30 cellular contexts compared by ENCODE assay signal in genomic region chr15:86403221-86403620, GRCh38.
DNase-seq lines count a peak whose midpoint lies in the region; TF ChIP-seq lines count a peak whose summit lies in the region.
"Had no signal": no experiment of that assay in that cellular context is flagged by ENCODE, and none has a peak within 500 bp of the region (broad histone marks: within the 10 kb centered on the region; RNA-seq: fewer than 3 reads in every experiment).

No MANE protein-coding gene starts in this region.

- H3K9me3 Mint-ChIP-seq in endodermal cell, result no peaks in the 10 kb centered on the region
- H3K9me3 Mint-ChIP-seq: CD4-positive, alpha-beta T cell; CD8-positive, alpha-beta memory T cell; CD8-positive, alpha-beta T cell had no signal

- no peaks in the 10 kb centered on the region for H3K9me3 ChIP-seq in endodermal cell (ENCODE audit: control insufficient read depth, low read length)
- H3K9me3 ChIP-seq: A549; BE2C; BLaER1; BLaER1 treated with 17β-estradiol and CSF1 and Interleukin-3, amounts not matched to agents 10 nM and 100 nM; Caco-2 had no signal

- H3K27me3 Mint-ChIP-seq in endodermal cell (ENCODE audit: insufficient read depth), result no peaks in the 10 kb centered on the region
- H3K27me3 Mint-ChIP-seq: B cell; CD4-positive, CD25-positive, alpha-beta regulatory T cell had no signal

- no peak overlapping the region for H3K4me3 ChIP-seq in LNCaP clone FGC (ENCODE audit: low read depth, low read length)
- no peak overlapping the region for H3K4me3 ChIP-seq in endodermal cell (ENCODE audit: low read length)
- H3K4me3 ChIP-seq: A549; BLaER1; BLaER1 treated with 17β-estradiol and CSF1 and Interleukin-3, amounts not matched to agents 10 nM and 100 nM had no signal

- no peak for TF ChIP-seq CTCF in LNCaP clone FGC (IDR thresholded peaks at IDR 0.05; ENCODE audit: control insufficient read depth, extremely low read depth, insufficient read depth)
- TF ChIP-seq CTCF in VCaP (conservative IDR thresholded peaks at IDR 0.05), result no peak
- TF ChIP-seq CTCF in endodermal cell (conservative IDR thresholded peaks at IDR 0.05), result no peak

- DNase-seq in LNCaP clone FGC (ENCODE audit: low read depth), result peak; percentile 94
- DNase-seq in hypothalamus (lab: John Stamatoyannopoulos, UW), result no peak
- no peak for DNase-seq in endodermal cell
- DNase-seq: 8988T; ACHN; AML-193; BE2C; C1 segment of cervical spinal cord; Caco-2; Calu3; CD4-positive, alpha-beta memory T cell; CD4-positive, alpha-beta T cell; CD4-positive, CD25-positive, alpha-beta regulatory T cell; CD8-positive, alpha-beta memory T cell; CD8-positive, alpha-beta T cell; COR-L47; DMS 273 treated with DMSO at 0.1 percent for 48 hours; DMS153; DMS53; DMS79; DMS79 treated with DMSO at 0.1 percent for 48 hours; DND-41; EL had no signal

- H3K4me1 ChIP-seq in endodermal cell (ENCODE audit: control insufficient read depth, insufficient read depth, low read length), result no peaks in the 10 kb centered on the region
- H3K4me1 ChIP-seq: A549; BE2C; BLaER1; BLaER1 treated with 17β-estradiol and CSF1 and Interleukin-3, amounts not matched to agents 10 nM and 100 nM; Caco-2 had no signal

- no peaks in the 10 kb centered on the region for H3K36me3 ChIP-seq in endodermal cell (ENCODE audit: control insufficient read depth, insufficient read depth, low read length)
- H3K36me3 ChIP-seq: BE2C; BLaER1; BLaER1 treated with 17β-estradiol and CSF1 and Interleukin-3, amounts not matched to agents 10 nM and 100 nM had no signal

- no peak overlapping the region for H3K27ac Mint-ChIP-seq in endodermal cell
- H3K27ac Mint-ChIP-seq: B cell; CD14-positive monocyte; CD4-positive, alpha-beta memory T cell; CD4-positive, alpha-beta T cell; CD4-positive, CD25-positive, alpha-beta regulatory T cell; CD8-positive, alpha-beta T cell had no signal

- peaks cover 3% of the 10 kb centered on the region for H3K4me1 Mint-ChIP-seq in endodermal cell
- H3K4me1 Mint-ChIP-seq: B cell; CD14-positive monocyte; CD4-positive, alpha-beta memory T cell; CD4-positive, CD25-positive, alpha-beta regulatory T cell; CD8-positive, alpha-beta memory T cell had no signal

- H3K36me3 Mint-ChIP-seq in endodermal cell (ENCODE audit: low read depth), result no peaks in the 10 kb centered on the region
- H3K36me3 Mint-ChIP-seq: CD14-positive monocyte; CD4-positive, alpha-beta memory T cell; CD4-positive, CD25-positive, alpha-beta regulatory T cell; CD8-positive, alpha-beta memory T cell; CD8-positive, alpha-beta T cell had no signal

- H3K4me3 Mint-ChIP-seq in endodermal cell, result no peak overlapping the region
- H3K4me3 Mint-ChIP-seq: B cell; CD14-positive monocyte; CD4-positive, alpha-beta memory T cell; CD4-positive, alpha-beta T cell; CD4-positive, CD25-positive, alpha-beta regulatory T cell; CD8-positive, alpha-beta memory T cell; CD8-positive, alpha-beta T cell had no signal

- no peak overlapping the region for H3K9ac ChIP-seq in endodermal cell (ENCODE audit: extremely low read depth, low read length, poor library complexity, severe bottlenecking)
- H3K9ac ChIP-seq: BLaER1; BLaER1 treated with 17β-estradiol and CSF1 and Interleukin-3, amounts not matched to agents 10 nM and 100 nM had no signal

- H3K27me3 ChIP-seq in endodermal cell (ENCODE audit: control insufficient read depth, insufficient read depth, low read length, poor library complexity, severe bottlenecking), result no peaks in the 10 kb centered on the region
- H3K27me3 ChIP-seq: BE2C; BLaER1; BLaER1 treated with 17β-estradiol and CSF1 and Interleukin-3, amounts not matched to agents 10 nM and 100 nM had no signal

- peak overlapping the region; percentile 96 for H3K27ac ChIP-seq in VCaP
- H3K27ac ChIP-seq in endodermal cell (ENCODE audit: low read depth, low read length), result no peak overlapping the region
- H3K27ac ChIP-seq: 22Rv1; A549; BLaER1; BLaER1 treated with 17β-estradiol and CSF1 and Interleukin-3, amounts not matched to agents 10 nM and 100 nM had no signal
